ENCODE assay signal across 27 cellular contexts in genomic region chr22:29510542-29510941, GRCh38. TPM values are rescaled to one million over a fixed set of nuclear protein-coding genes. Genes with fewer than 3 reads are reported as not detected.
DNase-seq lines count a peak whose midpoint lies in the region; ATAC-seq lines count a peak whose summit lies in the region.
"Had no signal": no experiment of that assay in that cellular context is flagged by ENCODE, and none has a peak within 500 bp of the region (broad histone marks: within the 10 kb centered on the region; RNA-seq: fewer than 3 reads in every experiment).

No MANE protein-coding gene starts in this region.

- H3K4me1 Mint-ChIP-seq in activated CD4-positive, alpha-beta T cell treated with anti-CD3 and anti-CD28 coated beads, Interleukin-2, amount 10 ng/mL, durations not matched to agents 24 days and 14 days = peaks cover 2% of the 10 kb centered on the region
- H3K4me1 Mint-ChIP-seq in activated naive CD8-positive, alpha-beta T cell (ENCODE audit: low read depth) = peaks cover 1% of the 10 kb centered on the region
- H3K4me1 Mint-ChIP-seq in activated naive CD8-positive, alpha-beta T cell treated with anti-CD3 and anti-CD28 coated beads, Interleukin-2, amount 50 U/mL, for 24 hours = peaks cover 3% of the 10 kb centered on the region
- peaks cover 10% of the 10 kb centered on the region for H3K4me1 Mint-ChIP-seq in activated T-helper 1 cell treated with anti-CD3 and anti-CD28 coated beads, Interleukin-12 subunit alpha, Interleukin-12 subunit beta, Interleukin-2, Interleukin-4 antibody, amounts not matched to agents 30 ng/mL and 10 ng/mL and 1 ng/mL, durations not matched to agents 14 hours and 24 hours and 36 hours (ENCODE audit: low read depth)
- H3K4me1 Mint-ChIP-seq in stimulated activated memory B cell treated with anti-CD40 and anti-IgM and Interleukin-4, amounts not matched to agents 10 μg/mL and 1 μg/mL and 100 μg/mL, for 72 hours = peaks cover 14% of the 10 kb centered on the region
- H3K4me1 Mint-ChIP-seq: GM23338 had no signal

- ATAC-seq in activated naive CD8-positive, alpha-beta T cell treated with anti-CD3 and anti-CD28 coated beads, Interleukin-2, amount 50 U/mL, for 24 hours = no peak
- peak; percentile 60 for ATAC-seq in stimulated activated memory B cell treated with anti-CD40 and anti-IgM and Interleukin-4, amounts not matched to agents 10 μg/mL and 1 μg/mL and 100 μg/mL, for 72 hours
- ATAC-seq: GM23338, Right ventricle myocardium inferior had no signal

- no peak overlapping the region for H3K4me3 Mint-ChIP-seq in activated CD4-positive, alpha-beta T cell treated with anti-CD3 and anti-CD28 coated beads, Interleukin-2, amount 10 ng/mL, durations not matched to agents 24 days and 14 days
- no peak overlapping the region for H3K4me3 Mint-ChIP-seq in activated naive CD8-positive, alpha-beta T cell
- no peak overlapping the region for H3K4me3 Mint-ChIP-seq in activated naive CD8-positive, alpha-beta T cell treated with anti-CD3 and anti-CD28 coated beads, Interleukin-2, amount 50 U/mL, for 24 hours
- no peak overlapping the region for H3K4me3 Mint-ChIP-seq in activated T-helper 1 cell treated with anti-CD3 and anti-CD28 coated beads, Interleukin-12 subunit alpha, Interleukin-12 subunit beta, Interleukin-2, Interleukin-4 antibody, amounts not matched to agents 30 ng/mL and 10 ng/mL and 1 ng/mL, durations not matched to agents 14 hours and 24 hours and 36 hours
- H3K4me3 Mint-ChIP-seq in stimulated activated memory B cell treated with anti-CD40 and anti-IgM and Interleukin-4, amounts not matched to agents 10 μg/mL and 1 μg/mL and 100 μg/mL, for 72 hours = no peak overlapping the region
- H3K4me3 Mint-ChIP-seq: CD4-positive, alpha-beta T cell; GM23338; HFFc6 had no signal

- DNase-seq in activated CD4-positive, alpha-beta T cell treated with anti-CD3 and anti-CD28 coated beads, Interleukin-2, amount 10 ng/mL, durations not matched to agents 24 days and 14 days = no peak
- no peak for DNase-seq in activated CD4-positive, alpha-beta T cell treated with anti-CD3 and anti-CD28 coated beads for 48 hours
- DNase-seq in activated naive CD8-positive, alpha-beta T cell treated with anti-CD3 and anti-CD28 coated beads, Interleukin-2, amount 50 U/mL, for 24 hours = no peak
- DNase-seq in activated T-helper 1 cell treated with anti-CD3 and anti-CD28 coated beads, Interleukin-12 subunit alpha, Interleukin-12 subunit beta, Interleukin-2, Interleukin-4 antibody, amounts not matched to agents 30 ng/mL and 10 ng/mL and 1 ng/mL, durations not matched to agents 14 hours and 24 hours and 36 hours (ENCODE audit: low spot score) = no peak
- DNase-seq in GDM1 (lab: John Stamatoyannopoulos, UW) (no peak), NCI-H2029 (lab: John Stamatoyannopoulos, UW) (no peak)
- DNase-seq: BE2C; CD4-positive, alpha-beta T cell; COR-L47; DMS53; HFFc6; KBM-7; MV-4-11; NCI-H1105; NCI-H146; NCI-H1930; NCI-H446; NCI-H526; NCI-H82; NK-92 treated with Interleukin-12 subunit alpha and Interleukin-12 subunit beta, amount 100 ng/mL, for 24 hours; PC-9; SJCRH30 had no signal

- intact Hi-C loops in activated CD4-positive, alpha-beta T cell treated with anti-CD3 and anti-CD28 coated beads, Interleukin-2, amount 10 ng/mL, durations not matched to agents 24 days and 14 days (cut with micrococcal nuclease) = no loop called here
- intact Hi-C loops in activated T-helper 1 cell treated with anti-CD3 and anti-CD28 coated beads, Interleukin-12 subunit alpha, Interleukin-12 subunit beta, Interleukin-2, Interleukin-4 antibody, amounts not matched to agents 30 ng/mL and 10 ng/mL and 1 ng/mL, durations not matched to agents 14 hours and 24 hours and 36 hours (cut with micrococcal nuclease) = no loop called here

- no peaks in the 10 kb centered on the region for H3K27me3 Mint-ChIP-seq in activated CD4-positive, alpha-beta T cell treated with anti-CD3 and anti-CD28 coated beads, Interleukin-2, amount 10 ng/mL, durations not matched to agents 24 days and 14 days
- no peaks in the 10 kb centered on the region for H3K27me3 Mint-ChIP-seq in activated naive CD8-positive, alpha-beta T cell
- H3K27me3 Mint-ChIP-seq in activated naive CD8-positive, alpha-beta T cell treated with anti-CD3 and anti-CD28 coated beads, Interleukin-2, amount 50 U/mL, for 24 hours = no peaks in the 10 kb centered on the region
- no peaks in the 10 kb centered on the region for H3K27me3 Mint-ChIP-seq in activated T-helper 1 cell treated with anti-CD3 and anti-CD28 coated beads, Interleukin-12 subunit alpha, Interleukin-12 subunit beta, Interleukin-2, Interleukin-4 antibody, amounts not matched to agents 30 ng/mL and 10 ng/mL and 1 ng/mL, durations not matched to agents 14 hours and 24 hours and 36 hours (ENCODE audit: insufficient read depth)
- no peaks in the 10 kb centered on the region for H3K27me3 Mint-ChIP-seq in stimulated activated memory B cell treated with anti-CD40 and anti-IgM and Interleukin-4, amounts not matched to agents 10 μg/mL and 1 μg/mL and 100 μg/mL, for 72 hours
- H3K27me3 Mint-ChIP-seq: CD4-positive, alpha-beta T cell had no signal

- H3K27ac Mint-ChIP-seq in activated CD4-positive, alpha-beta T cell treated with anti-CD3 and anti-CD28 coated beads, Interleukin-2, amount 10 ng/mL, durations not matched to agents 24 days and 14 days = peak overlapping the region; percentile 53
- H3K27ac Mint-ChIP-seq in activated naive CD8-positive, alpha-beta T cell = peak overlapping the region; percentile 42
- no peak overlapping the region for H3K27ac Mint-ChIP-seq in activated naive CD8-positive, alpha-beta T cell treated with anti-CD3 and anti-CD28 coated beads, Interleukin-2, amount 50 U/mL, for 24 hours
- peak overlapping the region; percentile 50 for H3K27ac Mint-ChIP-seq in activated T-helper 1 cell treated with anti-CD3 and anti-CD28 coated beads, Interleukin-12 subunit alpha, Interleukin-12 subunit beta, Interleukin-2, Interleukin-4 antibody, amounts not matched to agents 30 ng/mL and 10 ng/mL and 1 ng/mL, durations not matched to agents 14 hours and 24 hours and 36 hours
- H3K27ac Mint-ChIP-seq in stimulated activated memory B cell treated with anti-CD40 and anti-IgM and Interleukin-4, amounts not matched to agents 10 μg/mL and 1 μg/mL and 100 μg/mL, for 72 hours = peak overlapping the region; percentile 17
- H3K27ac Mint-ChIP-seq: CD4-positive, alpha-beta T cell; GM23338; HFFc6 had no signal

- peaks cover 49% of the 10 kb centered on the region for H3K36me3 Mint-ChIP-seq in activated CD4-positive, alpha-beta T cell treated with anti-CD3 and anti-CD28 coated beads, Interleukin-2, amount 10 ng/mL, durations not matched to agents 24 days and 14 days (ENCODE audit: low read depth)
- peaks cover 9% of the 10 kb centered on the region for H3K36me3 Mint-ChIP-seq in activated naive CD8-positive, alpha-beta T cell
- H3K36me3 Mint-ChIP-seq in activated naive CD8-positive, alpha-beta T cell treated with anti-CD3 and anti-CD28 coated beads, Interleukin-2, amount 50 U/mL, for 24 hours (ENCODE audit: low read depth) = peaks cover 40% of the 10 kb centered on the region
- peaks cover 35% of the 10 kb centered on the region for H3K36me3 Mint-ChIP-seq in activated T-helper 1 cell treated with anti-CD3 and anti-CD28 coated beads, Interleukin-12 subunit alpha, Interleukin-12 subunit beta, Interleukin-2, Interleukin-4 antibody, amounts not matched to agents 30 ng/mL and 10 ng/mL and 1 ng/mL, durations not matched to agents 14 hours and 24 hours and 36 hours (ENCODE audit: low read depth)
- H3K36me3 Mint-ChIP-seq in stimulated activated memory B cell treated with anti-CD40 and anti-IgM and Interleukin-4, amounts not matched to agents 10 μg/mL and 1 μg/mL and 100 μg/mL, for 72 hours = peaks cover 70% of the 10 kb centered on the region

- no peaks in the 10 kb centered on the region for H3K9me3 Mint-ChIP-seq in activated CD4-positive, alpha-beta T cell treated with anti-CD3 and anti-CD28 coated beads, Interleukin-2, amount 10 ng/mL, durations not matched to agents 24 days and 14 days
- no peaks in the 10 kb centered on the region for H3K9me3 Mint-ChIP-seq in activated naive CD8-positive, alpha-beta T cell (ENCODE audit: low read depth)
- no peaks in the 10 kb centered on the region for H3K9me3 Mint-ChIP-seq in activated naive CD8-positive, alpha-beta T cell treated with anti-CD3 and anti-CD28 coated beads, Interleukin-2, amount 50 U/mL, for 24 hours
- no peaks in the 10 kb centered on the region for H3K9me3 Mint-ChIP-seq in activated T-helper 1 cell treated with anti-CD3 and anti-CD28 coated beads, Interleukin-12 subunit alpha, Interleukin-12 subunit beta, Interleukin-2, Interleukin-4 antibody, amounts not matched to agents 30 ng/mL and 10 ng/mL and 1 ng/mL, durations not matched to agents 14 hours and 24 hours and 36 hours
- no peaks in the 10 kb centered on the region for H3K9me3 Mint-ChIP-seq in stimulated activated memory B cell treated with anti-CD40 and anti-IgM and Interleukin-4, amounts not matched to agents 10 μg/mL and 1 μg/mL and 100 μg/mL, for 72 hours
- H3K9me3 Mint-ChIP-seq: CD4-positive, alpha-beta T cell; GM23338; HFFc6 had no signal

RNA-seq across cellular contexts. Expression of gene NEFH, which starts 30.5 kb away (rescaled TPM):
- total RNA-seq in activated CD4-positive, alpha-beta T cell treated with anti-CD3 and anti-CD28 coated beads, Interleukin-2, amount 10 ng/mL, durations not matched to agents 24 days and 14 days = 7.9 TPM in 2 replicates
- total RNA-seq in activated T-helper 1 cell treated with anti-CD3 and anti-CD28 coated beads, Interleukin-12 subunit alpha, Interleukin-12 subunit beta, Interleukin-2, Interleukin-4 antibody, amounts not matched to agents 30 ng/mL and 10 ng/mL and 1 ng/mL, durations not matched to agents 14 hours and 24 hours and 36 hours = 8.4 TPM in 2 replicates
- total RNA-seq: HFFc6, MCF 10A, SJCRH30 had no signal

RNA-seq across cellular contexts. Expression of gene THOC5, which starts 43.0 kb away (rescaled TPM):
- total RNA-seq in activated CD4-positive, alpha-beta T cell treated with anti-CD3 and anti-CD28 coated beads, Interleukin-2, amount 10 ng/mL, durations not matched to agents 24 days and 14 days = 66.6 and 68.1 TPM in 2 replicates
- 69.0 and 76.2 TPM in 2 replicates for total RNA-seq in activated T-helper 1 cell treated with anti-CD3 and anti-CD28 coated beads, Interleukin-12 subunit alpha, Interleukin-12 subunit beta, Interleukin-2, Interleukin-4 antibody, amounts not matched to agents 30 ng/mL and 10 ng/mL and 1 ng/mL, durations not matched to agents 14 hours and 24 hours and 36 hours
